Comparison of ENCODE assay signal across 8 cellular contexts in genomic region chr10:114631678-114632417, GRCh38. TPM values are rescaled to one million over a fixed set of nuclear protein-coding genes. Genes with fewer than 3 reads are reported as not detected.
DNase-seq lines count a peak whose midpoint lies in the region; ATAC-seq, FAIRE-seq and TF ChIP-seq lines count a peak whose summit lies in the region.

No MANE protein-coding gene starts in this region.

- H3K36me3 ChIP-seq in ES-I3 (ENCODE audit: insufficient read depth, low read length) (no peaks in the 10 kb centered on the region), Karpas-422 (ENCODE audit: insufficient read depth, low read length) (no peaks in the 10 kb centered on the region), neural progenitor cell (no peaks in the 10 kb centered on the region)

- no peaks in the 10 kb centered on the region for H3K36me3 Mint-ChIP-seq in activated T-cell treated with anti-CD3 and anti-CD28 coated beads, Interleukin-2, amount 50 U/mL, for 4 hours (ENCODE audit: insufficient read depth)
- H3K36me3 Mint-ChIP-seq in neural progenitor cell, result no peaks in the 10 kb centered on the region

- H3K9ac ChIP-seq in ES-I3 (ENCODE audit: low read depth, low read length) (peak overlapping the region; percentile 85), Karpas-422 (ENCODE audit: low read length) (peak overlapping the region; percentile 42), neural progenitor cell (no peak overlapping the region)

- H2AFZ ChIP-seq in Karpas-422 (ENCODE audit: low read length) (peak overlapping the region; percentile 22; the same call in 1 of the 2 replicates), neural progenitor cell (replicated peaks) (peak overlapping the region; percentile 97)

- TF ChIP-seq POLR2A in H54 (IDR thresholded peaks at IDR 0.05; ENCODE audit: low read depth, low read length), result no peak

- DNase-seq in Karpas-422, result no peak
- DNase-seq in activated T-cell treated with anti-CD3 and anti-CD28 coated beads, Interleukin-2, amount 50 U/mL, for 4 hours, result peak; percentile 12
- DNase-seq in foreskin fibroblast, result peak in 1 of 2 donors; percentile 65
- peak; percentile 82 for DNase-seq in neural progenitor cell (ENCODE audit: low spot score)
- no peak for DNase-seq in H54 (ENCODE audit: insufficient read length, low spot score)
- no peak for DNase-seq in MV-4-11 (lab: John Stamatoyannopoulos, UW)

- peaks cover 7% of the 10 kb centered on the region for H3F3A ChIP-seq in neural progenitor cell (ENCODE audit: low read depth)

- no peaks in the 10 kb centered on the region for H3K27me3 ChIP-seq in Karpas-422 (ENCODE audit: low read length)
- peaks cover 42% of the 10 kb centered on the region for H3K27me3 ChIP-seq in neural progenitor cell

- H3K9me3 Mint-ChIP-seq in activated T-cell treated with anti-CD3 and anti-CD28 coated beads, Interleukin-2, amount 50 U/mL, for 4 hours, result no peaks in the 10 kb centered on the region
- no peaks in the 10 kb centered on the region for H3K9me3 Mint-ChIP-seq in neural progenitor cell

- H3K4me1 Mint-ChIP-seq in activated T-cell treated with anti-CD3 and anti-CD28 coated beads, Interleukin-2, amount 50 U/mL, for 4 hours (ENCODE audit: low read depth), result peaks cover 22% of the 10 kb centered on the region
- peaks cover 48% of the 10 kb centered on the region for H3K4me1 Mint-ChIP-seq in neural progenitor cell

- peak overlapping the region; percentile 64 for H3K27ac Mint-ChIP-seq in neural progenitor cell

- H3K9me2 ChIP-seq in Karpas-422 (replicated peaks; ENCODE audit: insufficient read depth, low read length), result no peaks in the 10 kb centered on the region

- H3K79me2 ChIP-seq in Karpas-422 (ENCODE audit: low read length) (no peaks in the 10 kb centered on the region), neural progenitor cell (ENCODE audit: low read depth) (no peaks in the 10 kb centered on the region)

- ATAC-seq in GM21526 (IDR thresholded peaks at IDR 0.05; ENCODE audit: low FRiP score, unreplicated experiment), result peak; percentile 66
- peak; percentile 85 to 90 for ATAC-seq in activated T-cell treated with anti-CD3 and anti-CD28 coated beads, Interleukin-2, amount 50 U/mL, for 4 hours

- peak overlapping the region; percentile 83 for H3K4me3 Mint-ChIP-seq in activated T-cell treated with anti-CD3 and anti-CD28 coated beads, Interleukin-2, amount 50 U/mL, for 4 hours
- peak overlapping the region; percentile 85 for H3K4me3 Mint-ChIP-seq in neural progenitor cell

- H3K27ac ChIP-seq in Karpas-422 (ENCODE audit: low read length), result no peak overlapping the region
- H3K27ac ChIP-seq in neural progenitor cell, result no peak overlapping the region

- no peak for FAIRE-seq in H54 (lab: Jason Lieb, UNC)

- H3K4me3 ChIP-seq in Karpas-422 (ENCODE audit: low read length) (peak overlapping the region; percentile 63), foreskin fibroblast (ENCODE audit: low read depth in 1 of 2, low read length in 2 of 2) (peak overlapping the region; percentile 53 to 54), neural progenitor cell (peak overlapping the region; percentile 81)

- H3K4me2 ChIP-seq in Karpas-422 (ENCODE audit: low read depth, low read length, poor library complexity, severe bottlenecking) (peak overlapping the region; percentile 70), neural progenitor cell (peak overlapping the region; percentile 99)

- H3K9me3 ChIP-seq in ES-I3 (ENCODE audit: control insufficient read depth, insufficient read depth, low read length) (no peaks in the 10 kb centered on the region), Karpas-422 (ENCODE audit: low read length) (no peaks in the 10 kb centered on the region), neural progenitor cell (ENCODE audit: low read depth) (no peaks in the 10 kb centered on the region)

- H3K27me3 Mint-ChIP-seq in activated T-cell treated with anti-CD3 and anti-CD28 coated beads, Interleukin-2, amount 50 U/mL, for 4 hours (ENCODE audit: low read depth), result peaks cover 50% of the 10 kb centered on the region
- peaks cover 34% of the 10 kb centered on the region for H3K27me3 Mint-ChIP-seq in neural progenitor cell (ENCODE audit: insufficient read depth, low read depth)

- H4K20me1 ChIP-seq in Karpas-422 (ENCODE audit: insufficient read depth, low read depth, low read length), result no peaks in the 10 kb centered on the region
- no peaks in the 10 kb centered on the region for H4K20me1 ChIP-seq in neural progenitor cell (ENCODE audit: low read depth)

- no peak for TF ChIP-seq CTCF in foreskin fibroblast (IDR thresholded peaks at IDR 0.05; ENCODE audit: low read depth, low read length)
- TF ChIP-seq CTCF in neural progenitor cell (IDR thresholded peaks at IDR 0.05), result no peak

- H3K4me1 ChIP-seq in ES-I3 (ENCODE audit: insufficient read depth, low read length), result peaks cover 29% of the 10 kb centered on the region
- peaks cover 11% of the 10 kb centered on the region for H3K4me1 ChIP-seq in Karpas-422 (ENCODE audit: low read length)
- H3K4me1 ChIP-seq in neural progenitor cell, result peaks cover 18% of the 10 kb centered on the region

RNA-seq across cellular contexts. Expression of gene ABLIM1, which starts 26.2 kb away (rescaled TPM):
- total RNA-seq in Karpas-422 (2014; rRNA removed; shearing (Covaris generic); ENCODE audit: low replicate concordance), result 73.4 and 131 TPM in 2 replicates
- total RNA-seq in activated T-cell treated with anti-CD3 and anti-CD28 coated beads, Interleukin-2, amount 50 U/mL, for 4 hours, result 10 to 100 TPM; 68.1 to 83.2 (median 76.2) TPM
- total RNA-seq in neural progenitor cell (ENCODE audit: low replicate concordance), result 39.8 and 49.0 TPM in 2 replicates

Comparison
In these comparisons a context has a peak if more than half of its experiments do, and no peak if none do; other contexts are left out.
1. DNase-seq: peak in activated T-cell treated with anti-CD3 and anti-CD28 coated beads, Interleukin-2, amount 50 U/mL, for 4 hours (single experiment) and neural progenitor cell (single experiment); none in Karpas-422 (single experiment), H54 (single experiment) and MV-4-11 (single experiment).
2. Peak in every context shown above with its lines, with median percentiles within 50 percentile points of each other: H3K4me3 ChIP-seq.